ENCODE assay signal across 7 cellular contexts in genomic region chr19:45187421-45188100, GRCh38. TPM values are rescaled to one million over a fixed set of nuclear protein-coding genes. Genes with fewer than 3 reads are reported as not detected.
DNase-seq lines count a peak whose midpoint lies in the region; ATAC-seq, FAIRE-seq and TF ChIP-seq lines count a peak whose summit lies in the region.
"Had no signal": no experiment of that assay in that cellular context is flagged by ENCODE, and none has a peak within 500 bp of the region (broad histone marks: within the 10 kb centered on the region; RNA-seq: fewer than 3 reads in every experiment).

No MANE protein-coding gene starts in this region.

- no peak overlapping the region for H3K4ac ChIP-seq in H1 (replicated peaks; ENCODE audit: insufficient read length, low read depth, low read length)

- no peaks in the 10 kb centered on the region for H4K20me1 ChIP-seq in DOHH2 (ENCODE audit: control insufficient read depth, insufficient read depth, low read depth, low read length)
- H4K20me1 ChIP-seq in H1 (replicated peaks in 1 of 2; ENCODE audit: control insufficient read depth in 1 of 2, insufficient read depth in 2 of 2, low read length in 2 of 2): no peaks in the 10 kb centered on the region

- TF ChIP-seq RAD21 in H1 (IDR thresholded peaks at IDR 0.05 in 1 of 2, conservative IDR thresholded peaks at IDR 0.05 in 1 of 2; ENCODE audit: low read depth in 2 of 2, low read length in 2 of 2): peak; percentile 65 to 75

- H3K27me3 ChIP-seq in DOHH2 (ENCODE audit: control insufficient read depth, low read length): no peaks in the 10 kb centered on the region
- no peaks in the 10 kb centered on the region; a peak in 1 of 7 replicates for H3K27me3 ChIP-seq in H1 (replicated peaks in 1 of 4; ENCODE audit: control insufficient read depth in 3 of 4, extremely low read depth in 1 of 4, insufficient read depth in 3 of 4, low read length in 3 of 4)

- H3F3A ChIP-seq in DOHH2 (ENCODE audit: control insufficient read depth, insufficient read depth): no peaks in the 10 kb centered on the region

- POLR2A ChIA-PET in H1 (lab: Charles Lee; ENCODE audit: partially characterized antibody): interaction anchor here (0.8 to 1.6 kb wide), 3 partner anchors 9 to 35 kb away, joined by 3 to 8 read pairs (median 3); partner anchors contain the start of genes BLOC1S3 and TRAPPC6A

- TF ChIP-seq CTCF in DOHH2 (IDR thresholded peaks at IDR 0.05; ENCODE audit: low read depth, low read length, poor library complexity, severe bottlenecking) (peak; percentile 61), H1 (IDR thresholded peaks at IDR 0.05; ENCODE audit: control extremely low read depth in 1 of 3, insufficient read depth in 1 of 3, low read depth in 1 of 3, low read length in 3 of 3) (peak in 2 of 3 experiments; percentile 71 to 74; a peak in 3 of 4 replicates)

- CTCF ChIA-PET in H1 (lab: Charles Lee; ENCODE audit: partially characterized antibody): interaction anchor here (0.7 to 8.1 kb wide), 42 partner anchors 9 to 339 kb away, joined by 3 to 54 read pairs (median 4); partner anchors contain the start of genes BLOC1S3, MARK4, NKPD1 and TRAPPC6A

- no peaks in the 10 kb centered on the region for H3K9me3 Mint-ChIP-seq in stimulated activated naive CD8-positive, alpha-beta T cell treated with anti-CD3 and anti-CD28 coated beads, Interleukin-15, amount 100 ng/mL, for 72 hours

- TF ChIP-seq POLR2A in H1 (IDR thresholded peaks at IDR 0.05; ENCODE audit: control extremely low read depth in 1 of 2, low read depth in 2 of 2, low read length in 2 of 2): no peak

- H3K4me3 Mint-ChIP-seq in stimulated activated naive CD8-positive, alpha-beta T cell treated with anti-CD3 and anti-CD28 coated beads, Interleukin-15, amount 100 ng/mL, for 72 hours: no peak overlapping the region

- H3K4me1 Mint-ChIP-seq in stimulated activated naive CD8-positive, alpha-beta T cell treated with anti-CD3 and anti-CD28 coated beads, Interleukin-15, amount 100 ng/mL, for 72 hours: peaks cover 16% of the 10 kb centered on the region

- H2BK12ac ChIP-seq in H1 (ENCODE audit: low read depth, low read length): no peak overlapping the region

- DNase-seq in NCI-H146 (lab: John Stamatoyannopoulos, UW) (peak; percentile 62), H1 (ENCODE audit: low read depth in 1 of 2, low spot score in 2 of 2) (peak in 1 of 2 experiments; percentile 61)
- DNase-seq in stimulated activated naive CD8-positive, alpha-beta T cell treated with anti-CD3 and anti-CD28 coated beads, Interleukin-15, amount 100 ng/mL, for 72 hours: no peak
- DNase-seq: right cardiac atrium had no signal

- H3K36me3 ChIP-seq in DOHH2 (ENCODE audit: control insufficient read depth, low read length): no peaks in the 10 kb centered on the region
- no peaks in the 10 kb centered on the region for H3K36me3 ChIP-seq in H1 (ENCODE audit: control insufficient read depth in 2 of 4, insufficient read depth in 4 of 4, low read length in 3 of 4)

- no peak overlapping the region; the same call in 1 of the 2 replicates for H2BK15ac ChIP-seq in H1 (ENCODE audit: low read length)

- H2BK5ac ChIP-seq in H1 (ENCODE audit: low read depth, low read length): no peak overlapping the region

- no peak overlapping the region for H3K4me2 ChIP-seq in DOHH2 (ENCODE audit: low read length)
- H3K4me2 ChIP-seq in H1 (ENCODE audit: insufficient read depth in 1 of 2, low read depth in 2 of 2, low read length in 2 of 2): peak overlapping the region in 1 of 2 experiments; percentile 48; a peak in 3 of 4 replicates

- H3K56ac ChIP-seq in H1 (replicated peaks; ENCODE audit: insufficient read length, low read depth, low read length): no peak overlapping the region

- 0 out of 2 replicates have a peak overlapping the region, but pooled peaks have one; percentile 38 for H4K8ac ChIP-seq in H1 (ENCODE audit: extremely low read depth, insufficient read depth, low read length)

- WGBS in H1 (ENCODE audit: extremely low coverage in 1 of 2, insufficient coverage in 1 of 2, insufficient read length in 1 of 2, insufficient replicate concordance in 2 of 2, low coverage in 1 of 2, low lambda C conversion rate in 2 of 2, missing lambda C conversion rate in 1 of 2), 2 experiments: 41% methylated on average over 12 of the region's 12 CpGs; no CpG with 5 or more reads in 1 of the 2 experiments

- H3K27ac Mint-ChIP-seq in stimulated activated naive CD8-positive, alpha-beta T cell treated with anti-CD3 and anti-CD28 coated beads, Interleukin-15, amount 100 ng/mL, for 72 hours: no peak overlapping the region

- no peak for TF ChIP-seq EP300 in H1 (IDR thresholded peaks at IDR 0.05; ENCODE audit: borderline replicate concordance in 1 of 2, low read depth in 2 of 2, low read length in 2 of 2)

- H3K27ac ChIP-seq in DOHH2 (ENCODE audit: low read depth, low read length): no peak overlapping the region
- no peak overlapping the region for H3K27ac ChIP-seq in H1 (ENCODE audit: low read depth, low read length)

- H4K5ac ChIP-seq in H1 (ENCODE audit: insufficient read length, low read depth, low read length): no peak overlapping the region

- no peak overlapping the region for H4K91ac ChIP-seq in H1 (replicated peaks; ENCODE audit: insufficient read length, low read length)

- H3K79me1 ChIP-seq in H1 (ENCODE audit: low read depth, low read length): no peaks in the 10 kb centered on the region

- H3K4me3 ChIP-seq in DOHH2 (ENCODE audit: low read length): no peak overlapping the region
- H3K4me3 ChIP-seq in H1 (ENCODE audit: extremely low read depth in 1 of 4, insufficient read depth in 2 of 4, low read depth in 3 of 4, low read length in 4 of 4): no peak overlapping the region

- H3K9me2 ChIP-seq in DOHH2 (replicated peaks; ENCODE audit: control insufficient read depth, low read length): no peaks in the 10 kb centered on the region

- H3K79me2 ChIP-seq in DOHH2 (ENCODE audit: control insufficient read depth, low read length): no peaks in the 10 kb centered on the region
- no peaks in the 10 kb centered on the region for H3K79me2 ChIP-seq in H1 (ENCODE audit: control insufficient read depth in 1 of 2, insufficient read depth in 2 of 2, low read length in 2 of 2)

- peak; percentile 76 for ATAC-seq in stimulated activated naive CD8-positive, alpha-beta T cell treated with anti-CD3 and anti-CD28 coated beads, Interleukin-15, amount 100 ng/mL, for 72 hours
- no peak for ATAC-seq in HG03025 (IDR thresholded peaks at IDR 0.05; ENCODE audit: low FRiP score, unreplicated experiment)
- ATAC-seq in HG02870 (IDR thresholded peaks at IDR 0.05; ENCODE audit: unreplicated experiment): no peak

- peak overlapping the region; percentile 97; the same call in 1 of the 2 replicates for H2AFZ ChIP-seq in H1 (ENCODE audit: low read length)

- no peak overlapping the region for H3K18ac ChIP-seq in H1 (ENCODE audit: extremely low read depth, low read length)

- H3K9ac ChIP-seq in H1 (replicated peaks in 1 of 4; ENCODE audit: extremely low read depth in 1 of 4, low read depth in 3 of 4, low read length in 3 of 4): no peak overlapping the region; a peak in 2 of 7 replicates

- H3K9me3 ChIP-seq in DOHH2 (ENCODE audit: control insufficient read depth, insufficient read depth, low read length) (no peaks in the 10 kb centered on the region), H1 (ENCODE audit: insufficient read depth in 2 of 2, low read depth in 1 of 2, low read length in 1 of 2) (no peaks in the 10 kb centered on the region)

- H3K23ac ChIP-seq in H1 (ENCODE audit: insufficient read length): no peak overlapping the region

- H3K14ac ChIP-seq in H1 (ENCODE audit: insufficient read length): no peak overlapping the region

- H2BK120ac ChIP-seq in H1 (replicated peaks; ENCODE audit: low read depth, low read length): no peak overlapping the region

- no peak overlapping the region for H2BK20ac ChIP-seq in H1 (ENCODE audit: low read length)

- no peaks in the 10 kb centered on the region for H3K27me3 Mint-ChIP-seq in stimulated activated naive CD8-positive, alpha-beta T cell treated with anti-CD3 and anti-CD28 coated beads, Interleukin-15, amount 100 ng/mL, for 72 hours

- H3K4me1 ChIP-seq in DOHH2 (ENCODE audit: control insufficient read depth, low read length) (peaks cover 3% of the 10 kb centered on the region; the same call in 1 of the 2 replicates), H1 (replicated peaks in 1 of 4; ENCODE audit: control insufficient read depth in 3 of 4, insufficient read depth in 4 of 4, low read length in 3 of 4) (peaks cover 0 to 3% (median 2%) of the 10 kb centered on the region in 4 experiments; a peak in 3 of 7 replicates)

- no peak overlapping the region for H2AK5ac ChIP-seq in H1 (ENCODE audit: low read depth, low read length)

- FAIRE-seq in H1 (lab: Jason Lieb, UNC): peak; percentile 90

- H3K23me2 ChIP-seq in H1 (ENCODE audit: low read depth, low read length): no peaks in the 10 kb centered on the region

RNA-seq across cellular contexts. Expression of gene BLOC1S3, which starts 9.0 kb away (rescaled TPM):
- total RNA-seq in H1 (2021; fragmentation: NEBNext Ultra II Directional; extraction: Animal tissue kit (Norgen Biotek cat#: 25700)): 6.0 and 8.0 TPM in 2 replicates
- 6.1 and 7.6 TPM in 2 replicates for polyA plus RNA-seq in H1 (2011; rRNA removed)
- 3.2 TPM for polyA plus RNA-seq in H1 (2011; cell fraction: cytosol; rRNA removed)
- 5.1 TPM for polyA plus RNA-seq in H1 (2011; cell fraction: nucleus; rRNA removed)
- 4.5 to 6.2 TPM (median 5.0 TPM) in 4 replicates for polyA plus RNA-seq in H1 (2012, experiment 1 of 2)
- polyA plus RNA-seq in H1 (2012, experiment 2 of 2): 3.8 TPM
- polyA plus RNA-seq in H1 (2013, experiment 1 of 2): 5.2 TPM
- polyA plus RNA-seq in H1 (2013, experiment 2 of 2): 6.0 TPM
- polyA minus RNA-seq in H1 (2011; rRNA and poly(A)+ RNA removed): 4.8 and 6.4 TPM in 2 replicates
- 4.0 TPM for polyA minus RNA-seq in H1 (2011; cell fraction: cytosol; rRNA and poly(A)+ RNA removed)
- 8.1 TPM for polyA minus RNA-seq in H1 (2011; cell fraction: nucleus; rRNA and poly(A)+ RNA removed)

RNA-seq across cellular contexts. Expression of gene TRAPPC6A, which starts 9.5 kb away (rescaled TPM):
- 30.5 and 31.8 TPM in 2 replicates for total RNA-seq in H1 (2021; fragmentation: NEBNext Ultra II Directional; extraction: Animal tissue kit (Norgen Biotek cat#: 25700))
- polyA plus RNA-seq in H1 (2011; rRNA removed): 130 and 144 TPM in 2 replicates
- polyA plus RNA-seq in H1 (2011; cell fraction: cytosol; rRNA removed): 127 TPM
- 71.3 TPM for polyA plus RNA-seq in H1 (2011; cell fraction: nucleus; rRNA removed)
- 38.7 to 84.3 TPM (median 76.0 TPM) in 4 replicates for polyA plus RNA-seq in H1 (2012, experiment 1 of 2)
- polyA plus RNA-seq in H1 (2012, experiment 2 of 2): 102 TPM
- polyA plus RNA-seq in H1 (2013, experiment 1 of 2): 35.8 TPM
- polyA plus RNA-seq in H1 (2013, experiment 2 of 2): 35.4 TPM
- polyA minus RNA-seq in H1 (2011; rRNA and poly(A)+ RNA removed): 9.3 and 13.3 TPM in 2 replicates
- 17.0 TPM for polyA minus RNA-seq in H1 (2011; cell fraction: cytosol; rRNA and poly(A)+ RNA removed)
- 10.3 TPM for polyA minus RNA-seq in H1 (2011; cell fraction: nucleus; rRNA and poly(A)+ RNA removed)

RNA-seq across cellular contexts. Expression of gene NKPD1, which starts 26.8 kb away (rescaled TPM):
- total RNA-seq in H1 (2021; fragmentation: NEBNext Ultra II Directional; extraction: Animal tissue kit (Norgen Biotek cat#: 25700)): 0.38 and 0.39 TPM in 2 replicates
- 0.30 and 0.55 TPM in 2 replicates for polyA plus RNA-seq in H1 (2011; rRNA removed)
- 0.69 TPM for polyA plus RNA-seq in H1 (2011; cell fraction: cytosol; rRNA removed)
- polyA plus RNA-seq in H1 (2011; cell fraction: nucleus; rRNA removed): 0.73 TPM
- 0.22 to 0.24 TPM (median 0.23 TPM) in 3 of 4 replicates, not detected in the other for polyA plus RNA-seq in H1 (2012, experiment 1 of 2)
- polyA plus RNA-seq in H1 (2012, experiment 2 of 2): 0.20 TPM
- polyA plus RNA-seq in H1 (2013, experiment 1 of 2): 0.22 TPM
- polyA plus RNA-seq in H1 (2013, experiment 2 of 2): 0.26 TPM
- polyA minus RNA-seq in H1 (2011; rRNA and poly(A)+ RNA removed): 0.22 and 0.32 TPM in 2 replicates
- polyA minus RNA-seq in H1 (2011; cell fraction: cytosol; rRNA and poly(A)+ RNA removed): not detected
- 0.80 TPM for polyA minus RNA-seq in H1 (2011; cell fraction: nucleus; rRNA and poly(A)+ RNA removed)

RNA-seq across cellular contexts. Expression of gene EXOC3L2, which starts 57.6 kb away (rescaled TPM):
- total RNA-seq in H1 (2021; fragmentation: NEBNext Ultra II Directional; extraction: Animal tissue kit (Norgen Biotek cat#: 25700)): 1.5 and 1.6 TPM in 2 replicates
- polyA plus RNA-seq in H1 (2011; rRNA removed): 1.4 and 3.4 TPM in 2 replicates
- 1.2 TPM for polyA plus RNA-seq in H1 (2011; cell fraction: cytosol; rRNA removed)
- 2.1 TPM for polyA plus RNA-seq in H1 (2011; cell fraction: nucleus; rRNA removed)
- polyA plus RNA-seq in H1 (2012, experiment 1 of 2): 0.57 to 1.4 TPM (median 1.0 TPM) in 4 replicates
- 0.75 TPM for polyA plus RNA-seq in H1 (2012, experiment 2 of 2)
- polyA plus RNA-seq in H1 (2013, experiment 1 of 2): 1.5 TPM
- polyA plus RNA-seq in H1 (2013, experiment 2 of 2): 1.8 TPM
- polyA minus RNA-seq in H1 (2011; rRNA and poly(A)+ RNA removed): 0.16 and 0.27 TPM in 2 replicates
- polyA minus RNA-seq in H1 (2011; cell fraction: cytosol; rRNA and poly(A)+ RNA removed): 0.88 TPM
- 0.70 TPM for polyA minus RNA-seq in H1 (2011; cell fraction: nucleus; rRNA and poly(A)+ RNA removed)
